In genomic region chr15:70555713-70556112, GRCh38 we compare ENCODE assay signal across 13 cellular contexts.
A peak's percentile ranks its signal among the peaks of the same experiment; 100 is the strongest.
DNase-seq lines count a peak whose midpoint lies in the region; ATAC-seq and TF ChIP-seq lines count a peak whose summit lies in the region.
"Had no signal": no experiment of that assay in that cellular context is flagged by ENCODE, and none has a peak within 500 bp of the region (broad histone marks: within the 10 kb centered on the region; RNA-seq: fewer than 3 reads in every experiment).

No MANE protein-coding gene starts in this region.

- no CpG with 5 or more reads among the region's 3 CpGs for WGBS in H9 (ENCODE audit: extremely low coverage, insufficient read length, low lambda C conversion rate)
- 74 to 83% methylated on average over 3 of the region's 3 CpGs for WGBS in testis, 2 donors

- H3K18ac ChIP-seq in H9 (ENCODE audit: insufficient read length, low read depth, low read length): no peak overlapping the region

- no peak overlapping the region for H3K4ac ChIP-seq in H9 (ENCODE audit: low read depth, low read length)

- H3K14ac ChIP-seq in H9 (ENCODE audit: insufficient read depth, low read length): no peak overlapping the region

- H2AFZ ChIP-seq in H9 (ENCODE audit: low read length): no peak overlapping the region

- H3K9me3 Mint-ChIP-seq in H9 (no peaks in the 10 kb centered on the region; a peak in 1 of 5 replicates), progenitor cell of endocrine pancreas (ENCODE audit: low read depth) (peaks cover 6% of the 10 kb centered on the region)
- H3K9me3 Mint-ChIP-seq in activated naive CD8-positive, alpha-beta T cell treated with anti-CD3 and anti-CD28 coated beads, Interleukin-2, amount 50 U/mL, for 24 hours: no peaks in the 10 kb centered on the region
- peaks cover 3% of the 10 kb centered on the region for H3K9me3 Mint-ChIP-seq in stimulated activated memory B cell treated with anti-CD40 and anti-IgM and Interleukin-4, amounts not matched to agents 10 μg/mL and 1 μg/mL and 100 μg/mL, for 72 hours
- H3K9me3 Mint-ChIP-seq: CD8-positive, alpha-beta memory T cell had no signal

- no peaks in the 10 kb centered on the region for H3K27me3 ChIP-seq in H9 (ENCODE audit: insufficient read depth, low read length)
- H3K27me3 ChIP-seq in testis: no peaks in the 10 kb centered on the region
- H3K27me3 ChIP-seq: SJSA1 had no signal

- H3K27ac Mint-ChIP-seq in H9 (no peak overlapping the region), progenitor cell of endocrine pancreas (no peak overlapping the region)
- H3K27ac Mint-ChIP-seq in activated naive CD8-positive, alpha-beta T cell treated with anti-CD3 and anti-CD28 coated beads, Interleukin-2, amount 50 U/mL, for 24 hours: no peak overlapping the region
- no peak overlapping the region for H3K27ac Mint-ChIP-seq in stimulated activated memory B cell treated with anti-CD40 and anti-IgM and Interleukin-4, amounts not matched to agents 10 μg/mL and 1 μg/mL and 100 μg/mL, for 72 hours
- H3K27ac Mint-ChIP-seq: B cell; CD8-positive, alpha-beta memory T cell had no signal

- no peak overlapping the region for H2AK5ac ChIP-seq in H9 (ENCODE audit: insufficient read length, low read length)

- no peaks in the 10 kb centered on the region for H3K36me3 Mint-ChIP-seq in H9 (ENCODE audit: insufficient read depth in 1 of 3, low read depth in 3 of 3)
- H3K36me3 Mint-ChIP-seq in activated naive CD8-positive, alpha-beta T cell treated with anti-CD3 and anti-CD28 coated beads, Interleukin-2, amount 50 U/mL, for 24 hours (ENCODE audit: low read depth): no peaks in the 10 kb centered on the region
- no peaks in the 10 kb centered on the region for H3K36me3 Mint-ChIP-seq in stimulated activated memory B cell treated with anti-CD40 and anti-IgM and Interleukin-4, amounts not matched to agents 10 μg/mL and 1 μg/mL and 100 μg/mL, for 72 hours
- H3K36me3 Mint-ChIP-seq in progenitor cell of endocrine pancreas (ENCODE audit: insufficient read depth): no peaks in the 10 kb centered on the region

- no peak overlapping the region for H3K23ac ChIP-seq in H9 (ENCODE audit: insufficient read length, low read depth, low read length)

- H3K27me3 Mint-ChIP-seq in H9 (ENCODE audit: low read depth): no peaks in the 10 kb centered on the region
- no peaks in the 10 kb centered on the region for H3K27me3 Mint-ChIP-seq in activated naive CD8-positive, alpha-beta T cell treated with anti-CD3 and anti-CD28 coated beads, Interleukin-2, amount 50 U/mL, for 24 hours
- H3K27me3 Mint-ChIP-seq in stimulated activated memory B cell treated with anti-CD40 and anti-IgM and Interleukin-4, amounts not matched to agents 10 μg/mL and 1 μg/mL and 100 μg/mL, for 72 hours: no peaks in the 10 kb centered on the region
- H3K27me3 Mint-ChIP-seq in progenitor cell of endocrine pancreas: peaks cover 9% of the 10 kb centered on the region
- H3K27me3 Mint-ChIP-seq: CD8-positive, alpha-beta memory T cell had no signal

- H3K27ac ChIP-seq in H9 (ENCODE audit: insufficient read length, low read depth, low read length): no peak overlapping the region
- H3K27ac ChIP-seq in testis: no peak overlapping the region
- H3K27ac ChIP-seq: SJSA1 had no signal

- H3K4me1 ChIP-seq in H9 (ENCODE audit: insufficient read depth, low read length) (no peaks in the 10 kb centered on the region), testis (peaks cover 4% of the 10 kb centered on the region)

- no peak overlapping the region for H3T11ph ChIP-seq in H9 (ENCODE audit: low read length)

- no peaks in the 10 kb centered on the region for H3K36me3 ChIP-seq in testis (ENCODE audit: low read depth, missing control alignments)
- H3K36me3 ChIP-seq: SJSA1 had no signal

- no peak overlapping the region for H2BK20ac ChIP-seq in H9 (ENCODE audit: low read depth, low read length, poor library complexity, severe bottlenecking)

- H4K8ac ChIP-seq in H9 (replicated peaks; ENCODE audit: insufficient read length, low read depth, low read length): no peak overlapping the region

- H3K23me2 ChIP-seq in H9 (ENCODE audit: insufficient read length, low read depth, low read length, poor library complexity, severe bottlenecking): no peaks in the 10 kb centered on the region

- H3K79me2 ChIP-seq in H9 (ENCODE audit: insufficient read depth, low read length): no peaks in the 10 kb centered on the region

- H3K9me3 ChIP-seq in H9 (ENCODE audit: control insufficient read depth, low read depth, low read length): no peaks in the 10 kb centered on the region
- H3K9me3 ChIP-seq in testis: no peaks in the 10 kb centered on the region
- H3K9me3 ChIP-seq: SJSA1 had no signal

- no peaks in the 10 kb centered on the region for H3K4me1 Mint-ChIP-seq in H9
- peaks cover under 1% of the 10 kb centered on the region for H3K4me1 Mint-ChIP-seq in activated naive CD8-positive, alpha-beta T cell treated with anti-CD3 and anti-CD28 coated beads, Interleukin-2, amount 50 U/mL, for 24 hours
- H3K4me1 Mint-ChIP-seq in stimulated activated memory B cell treated with anti-CD40 and anti-IgM and Interleukin-4, amounts not matched to agents 10 μg/mL and 1 μg/mL and 100 μg/mL, for 72 hours: no peaks in the 10 kb centered on the region
- H3K4me1 Mint-ChIP-seq in progenitor cell of endocrine pancreas (ENCODE audit: low read depth): peaks cover 6% of the 10 kb centered on the region

- no peak overlapping the region for H2BK120ac ChIP-seq in H9 (ENCODE audit: low read depth, low read length, poor library complexity, severe bottlenecking)

- H3K4me3 Mint-ChIP-seq in H9 (no peak overlapping the region), progenitor cell of endocrine pancreas (ENCODE audit: low read depth) (no peak overlapping the region)
- H3K4me3 Mint-ChIP-seq in activated naive CD8-positive, alpha-beta T cell treated with anti-CD3 and anti-CD28 coated beads, Interleukin-2, amount 50 U/mL, for 24 hours: no peak overlapping the region
- H3K4me3 Mint-ChIP-seq in stimulated activated memory B cell treated with anti-CD40 and anti-IgM and Interleukin-4, amounts not matched to agents 10 μg/mL and 1 μg/mL and 100 μg/mL, for 72 hours: no peak overlapping the region
- H3K4me3 Mint-ChIP-seq: B cell; CD8-positive, alpha-beta memory T cell had no signal

- no peak overlapping the region for H3K56ac ChIP-seq in H9 (ENCODE audit: insufficient read length, low read depth, low read length)

- TF ChIP-seq POLR2A in testis (IDR thresholded peaks at IDR 0.05): no peak

- DNase-seq in H9 (peak; percentile 15), NCI-H69 (lab: John Stamatoyannopoulos, UW) (peak; percentile 59), progenitor cell of endocrine pancreas (ENCODE audit: low spot score, unreplicated experiment) (no peak), UCSD-AML1 (lab: John Stamatoyannopoulos, UW; ENCODE audit: unreplicated experiment) (no peak), testis (no peak)
- no peak for DNase-seq in activated naive CD8-positive, alpha-beta T cell treated with anti-CD3 and anti-CD28 coated beads, Interleukin-2, amount 50 U/mL, for 24 hours
- DNase-seq: CD8-positive, alpha-beta memory T cell; MV-4-11; NCI-H1436; NCI-H2029 treated with DMSO at 0.1 percent for 48 hours had no signal

- H2BK12ac ChIP-seq in H9 (ENCODE audit: insufficient read length, low read depth, low read length): no peak overlapping the region

- H3K79me1 ChIP-seq in H9 (ENCODE audit: insufficient read depth, low read depth, low read length, poor library complexity, severe bottlenecking): no peaks in the 10 kb centered on the region

- H4K91ac ChIP-seq in H9 (ENCODE audit: insufficient read length, low read depth, low read length): no peak overlapping the region

- H4K20me1 ChIP-seq in H9 (ENCODE audit: control insufficient read depth, insufficient read depth, insufficient read length): no peaks in the 10 kb centered on the region

- intact Hi-C loops in testis (cut with DNase I; ENCODE audit: low total_unique reads): no loop called here

- H2BK5ac ChIP-seq in H9 (ENCODE audit: insufficient read length, low read length): no peak overlapping the region

- H3K4me3 ChIP-seq in testis: no peak overlapping the region
- H3K4me3 ChIP-seq: SJSA1 had no signal

- H3K4me2 ChIP-seq in H9 (ENCODE audit: insufficient read depth, insufficient read length, low read length): no peak overlapping the region

- peak; percentile 53 for ATAC-seq in activated naive CD8-positive, alpha-beta T cell treated with anti-CD3 and anti-CD28 coated beads, Interleukin-2, amount 50 U/mL, for 24 hours
- peak; percentile 25 for ATAC-seq in stimulated activated memory B cell treated with anti-CD40 and anti-IgM and Interleukin-4, amounts not matched to agents 10 μg/mL and 1 μg/mL and 100 μg/mL, for 72 hours

- no peak for TF ChIP-seq CTCF in H9 (conservative IDR thresholded peaks at IDR 0.05)
- no peak for TF ChIP-seq CTCF in progenitor cell of endocrine pancreas (IDR thresholded peaks at IDR 0.05; ENCODE audit: unreplicated experiment)
- TF ChIP-seq CTCF in testis (IDR thresholded peaks at IDR 0.05): no peak

- no peak overlapping the region for H4K5ac ChIP-seq in H9 (ENCODE audit: insufficient read length, low read depth, low read length)

- H2BK15ac ChIP-seq in H9 (ENCODE audit: low read depth, low read length): no peak overlapping the region

- no peak overlapping the region for H3K9ac ChIP-seq in H9 (ENCODE audit: extremely low read depth, insufficient read length, low read length)

Comparison
In these comparisons a context has a peak if more than half of its experiments do, and no peak if none do; other contexts are left out.
1. DNase-seq: peak in H9 (single experiment) and NCI-H69 (single experiment); none in activated naive CD8-positive, alpha-beta T cell treated with anti-CD3 and anti-CD28 coated beads, Interleukin-2, amount 50 U/mL, for 24 hours (single experiment), progenitor cell of endocrine pancreas (single experiment), UCSD-AML1 (single experiment) and testis (single experiment).